In genomic region chr9:19102631-19103345, GRCh38 we compare ENCODE assay signal across 8 cellular contexts. TPM values are rescaled to one million over a fixed set of nuclear protein-coding genes. Genes with fewer than 3 reads are reported as not detected.
A peak's percentile ranks its signal among the peaks of the same experiment; 100 is the strongest.
DNase-seq lines count a peak whose midpoint lies in the region; ATAC-seq and TF ChIP-seq lines count a peak whose summit lies in the region.

HAUS6 (minus strand) TSS chr9:19102904; CDS start chr9:19102651, 253 bp downstream.

- peak within 1 kb of the TSS; percentile 66 for H3K27ac ChIP-seq in Panc1 (ENCODE audit: low read length)
- peak within 1 kb of the TSS; percentile 77 to 83 for H3K27ac ChIP-seq in mucosa of rectum (ENCODE audit: low read depth in 2 of 2, low read length in 2 of 2)

- H3K27me3 Mint-ChIP-seq in activated T-cell treated with anti-CD3 and anti-CD28 coated beads, Interleukin-2, amount 50 U/mL, for 4 hours (ENCODE audit: low read depth): no peaks in the 10 kb centered on the region

- POLR2A ChIA-PET in Panc1 (lab: Charles Lee): no interaction called here

- peaks cover 4% of the 10 kb centered on the region; the same call in 1 of the 2 replicates for H3K36me3 ChIP-seq in Panc1 (ENCODE audit: control insufficient read depth, insufficient read depth, low read length)
- no peaks in the 10 kb centered on the region for H3K36me3 ChIP-seq in mucosa of rectum (ENCODE audit: control insufficient read depth in 2 of 2, insufficient read depth in 2 of 2, low read length in 2 of 2)

- peaks cover 8% of the 10 kb centered on the region for H3K36me3 Mint-ChIP-seq in activated T-cell treated with anti-CD3 and anti-CD28 coated beads, Interleukin-2, amount 50 U/mL, for 4 hours (ENCODE audit: insufficient read depth)

- peak within 1 kb of the TSS; percentile 65 to 79 for H3K4me3 ChIP-seq in Panc1 (ENCODE audit: low read depth in 2 of 2, low read length in 2 of 2)
- H3K4me3 ChIP-seq in mucosa of rectum (ENCODE audit: low read length in 2 of 2): peak within 1 kb of the TSS; percentile 82 to 98

- peak; percentile 97 for TF ChIP-seq POLR2A in erythroblast (IDR thresholded peaks at IDR 0.05; ENCODE audit: low read length)

- peak; percentile 97 for DNase-seq in DMS79 treated with DMSO at 0.1 percent for 48 hours (lab: John Stamatoyannopoulos, UW)
- DNase-seq in KG1 (lab: John Stamatoyannopoulos, UW): peak; percentile 89
- DNase-seq in Panc1 (ENCODE audit: low read depth, low spot score): peak; percentile 66
- DNase-seq in activated T-cell treated with anti-CD3 and anti-CD28 coated beads, Interleukin-2, amount 50 U/mL, for 4 hours: peak; percentile 89
- DNase-seq in erythroblast (lab: John Stamatoyannopoulos, UW): peak; percentile 98
- DNase-seq in stimulated activated CD8-positive, alpha-beta memory T cell treated with anti-CD3 and anti-CD28 coated beads, Interleukin-4, amount 100 ng/mL, for 48 hours: peak; percentile 87

- BruUV-seq in Panc1 (replicated peaks; lab: Mats Ljungman, UMichigan): no TSS peak

- peak; percentile 99 for ATAC-seq in GM21723 (IDR thresholded peaks at IDR 0.05; ENCODE audit: unreplicated experiment)
- ATAC-seq in Panc1: peak; percentile 99
- peak; percentile 96 for ATAC-seq in activated T-cell treated with anti-CD3 and anti-CD28 coated beads, Interleukin-2, amount 50 U/mL, for 4 hours

- no peaks in the 10 kb centered on the region for H3K4me1 ChIP-seq in Panc1 (ENCODE audit: control insufficient read depth, insufficient read depth, low read length)
- H3K4me1 ChIP-seq in mucosa of rectum (ENCODE audit: control insufficient read depth in 2 of 2, insufficient read depth in 2 of 2, low read length in 2 of 2): peaks cover 6 to 10% of the 10 kb centered on the region in 2 donors

- no peaks in the 10 kb centered on the region for H3K9me3 Mint-ChIP-seq in activated T-cell treated with anti-CD3 and anti-CD28 coated beads, Interleukin-2, amount 50 U/mL, for 4 hours

- in situ Hi-C loops in Panc1 (cut with HindIII; ENCODE audit: low pct_unique_long_range_greater_than_20kb, low sequenced_read_pairs): no loop called here

- intact Hi-C loops in Panc1 (cut with micrococcal nuclease; ENCODE audit: unreplicated experiment): loop anchor here (10.0 kb wide), 1 partner anchor 72 kb away; no protein-coding TSS in a partner anchor

- peaks cover 25% of the 10 kb centered on the region for H3K4me1 Mint-ChIP-seq in activated T-cell treated with anti-CD3 and anti-CD28 coated beads, Interleukin-2, amount 50 U/mL, for 4 hours (ENCODE audit: low read depth)

- CTCF ChIA-PET in Panc1 (lab: Charles Lee): no interaction called here

- peak within 1 kb of the TSS; percentile 98 for H3K4me3 Mint-ChIP-seq in activated T-cell treated with anti-CD3 and anti-CD28 coated beads, Interleukin-2, amount 50 U/mL, for 4 hours

- H3K9ac ChIP-seq in mucosa of rectum (ENCODE audit: low read depth in 1 of 2, low read length in 2 of 2): peak within 1 kb of the TSS; percentile 76 to 87

- no peak for TF ChIP-seq CTCF in Panc1 (IDR thresholded peaks at IDR 0.05)

- H3K27me3 ChIP-seq in Panc1 (ENCODE audit: control insufficient read depth, insufficient read depth, low read length) (no peaks in the 10 kb centered on the region), mucosa of rectum (ENCODE audit: control insufficient read depth in 2 of 2, insufficient read depth in 2 of 2, low read length in 2 of 2) (no peaks in the 10 kb centered on the region)

- H3K9me3 ChIP-seq in Panc1 (ENCODE audit: control insufficient read depth, insufficient read depth, low read depth, low read length) (no peaks in the 10 kb centered on the region), mucosa of rectum (ENCODE audit: control insufficient read depth in 2 of 2, low read length in 2 of 2) (no peaks in the 10 kb centered on the region)

RNA-seq across cellular contexts. Expression of gene HAUS6, which starts in this region (rescaled TPM):
- total RNA-seq in Panc1 (2021; ENCODE audit: unreplicated experiment): 9.3 TPM
- polyA plus RNA-seq in Panc1 (2012; ENCODE audit: insufficient read length): 3.2 TPM
- total RNA-seq in activated T-cell treated with anti-CD3 and anti-CD28 coated beads, Interleukin-2, amount 50 U/mL, for 4 hours: 10 to 100 TPM; 17.4 to 30.6 (median 30.0) TPM

Comparison
In these comparisons a context has a peak if more than half of its experiments do, and no peak if none do; other contexts are left out.
1. Peak in every context shown above with its lines: DNase-seq, ATAC-seq, H3K4me3 ChIP-seq and H3K27ac ChIP-seq.